In genomic region chr4:102994803-102995202, GRCh38 we compare ENCODE assay signal across 21 cellular contexts. TPM values are rescaled to one million over a fixed set of nuclear protein-coding genes. Genes with fewer than 3 reads are reported as not detected.
DNase-seq lines count a peak whose midpoint lies in the region; ATAC-seq and TF ChIP-seq lines count a peak whose summit lies in the region.
"Had no signal": no experiment of that assay in that cellular context is flagged by ENCODE, and none has a peak within 500 bp of the region (broad histone marks: within the 10 kb centered on the region; RNA-seq: fewer than 3 reads in every experiment).

No MANE protein-coding gene starts in this region.

- H3K4me3 Mint-ChIP-seq in activated CD4-positive, alpha-beta T cell treated with anti-CD3 and anti-CD28 coated beads for 36 hours = no peak overlapping the region
- H3K4me3 Mint-ChIP-seq: B cell; CD4-positive, CD25-positive, alpha-beta regulatory T cell; CD8-positive, alpha-beta T cell had no signal

- H3K27ac Mint-ChIP-seq in activated CD4-positive, alpha-beta T cell treated with anti-CD3 and anti-CD28 coated beads for 36 hours = no peak overlapping the region
- H3K27ac Mint-ChIP-seq: B cell; CD4-positive, CD25-positive, alpha-beta regulatory T cell; CD8-positive, alpha-beta T cell had no signal

- in situ Hi-C loops in mammary epithelial cell (cut with MboI; ENCODE audit: low sequenced_read_pairs in 2 of 2) = no loop called here

- no peak for DNase-seq in activated CD4-positive, alpha-beta T cell treated with anti-CD3 and anti-CD28 coated beads for 36 hours
- no peak for DNase-seq in activated CD4-positive, alpha-beta T cell treated with anti-CD3 and anti-CD28 coated beads, Interleukin-2, amount 50 U/mL, for 48 hours
- DNase-seq in mammary epithelial cell (peak; percentile 44), breast epithelium (ENCODE audit: low spot score in 2 of 2) (no peak), dorsolateral prefrontal cortex (no peak)
- no peak for DNase-seq in activated naive CD4-positive, alpha-beta T cell treated with anti-CD3 and anti-CD28 coated beads, Interleukin-2, amount 50 U/mL, for 16 hours
- DNase-seq: Caco-2; CD4-positive, CD25-positive, alpha-beta regulatory T cell; CD8-positive, alpha-beta T cell; DMS79; EL; GDM1; GM23248; H7; HCEC 1CT had no signal

- no peak overlapping the region for H3K4me3 ChIP-seq in mammary epithelial cell (replicated peaks in 1 of 3; ENCODE audit: insufficient read depth in 1 of 3, low read depth in 2 of 3, low read length in 3 of 3)
- no peak overlapping the region for H3K4me3 ChIP-seq in breast epithelium
- no peak overlapping the region for H3K4me3 ChIP-seq in dorsolateral prefrontal cortex
- H3K4me3 ChIP-seq: BLaER1, GM12878, GM23248 had no signal

- peaks cover 8% of the 10 kb centered on the region for H3K9me3 Mint-ChIP-seq in activated CD4-positive, alpha-beta T cell treated with anti-CD3 and anti-CD28 coated beads for 36 hours (ENCODE audit: low read depth)

- ATAC-seq in activated CD4-positive, alpha-beta T cell treated with anti-CD3 and anti-CD28 coated beads for 36 hours = peak; percentile 57
- peak; percentile 72 for ATAC-seq in esophagus mucosa
- ATAC-seq: CD8-positive, alpha-beta T cell; GM12878 had no signal

- H3K4me1 ChIP-seq in mammary epithelial cell (ENCODE audit: insufficient read depth, low read length) = no peaks in the 10 kb centered on the region
- no peaks in the 10 kb centered on the region for H3K4me1 ChIP-seq in breast epithelium
- H3K4me1 ChIP-seq: BLaER1, Caco-2 had no signal

- H3K36me3 Mint-ChIP-seq in activated CD4-positive, alpha-beta T cell treated with anti-CD3 and anti-CD28 coated beads for 36 hours (ENCODE audit: low read depth) = peaks cover 10% of the 10 kb centered on the region

- TF ChIP-seq POLR2A in breast epithelium (IDR thresholded peaks at IDR 0.05) = no peak

- dilution Hi-C loops in mammary epithelial cell (cut with HindIII; ENCODE audit: low sequenced_read_pairs) = no loop called here

- 50% methylated on average over 1 of the region's 1 CpG for WGBS in mammary epithelial cell (ENCODE audit: low coverage, missing lambda C conversion rate)

- no peak for TF ChIP-seq CTCF in mammary epithelial cell (conservative IDR thresholded peaks at IDR 0.05 in 1 of 2, IDR thresholded peaks at IDR 0.05 in 1 of 2; ENCODE audit: extremely low read depth in 1 of 2, insufficient read depth in 1 of 2, low read depth in 1 of 2, low read length in 2 of 2)
- TF ChIP-seq CTCF in breast epithelium (IDR thresholded peaks at IDR 0.05) = no peak
- TF ChIP-seq CTCF in dorsolateral prefrontal cortex (IDR thresholded peaks at IDR 0.05 in 54 of 56, conservative IDR thresholded peaks at IDR 0.05 in 2 of 56; ENCODE audit: low read depth in 1 of 56, partially characterized antibody in 56 of 56) = no peak

- BruUV-seq in mammary epithelial cell (replicated peaks; lab: Mats Ljungman, UMichigan) = no TSS peak

- H3K4me2 ChIP-seq in mammary epithelial cell (ENCODE audit: insufficient read depth, low read depth, low read length) = no peak overlapping the region
- H3K4me2 ChIP-seq: BLaER1 had no signal

- CTCF ChIA-PET in activated CD4-positive, alpha-beta T cell treated with anti-CD3 and anti-CD28 coated beads for 36 hours (lab: Charles Lee) = no interaction called here
- CTCF ChIA-PET in mammary epithelial cell (lab: Charles Lee; ENCODE audit: low non-redundant PET) = no interaction called here

- no peaks in the 10 kb centered on the region for H3K36me3 ChIP-seq in mammary epithelial cell (ENCODE audit: insufficient read depth, low read length)
- no peaks in the 10 kb centered on the region for H3K36me3 ChIP-seq in breast epithelium

- H3K27ac ChIP-seq in mammary epithelial cell (ENCODE audit: insufficient read depth, low read depth, low read length) (no peak overlapping the region), breast epithelium (no peak overlapping the region), dorsolateral prefrontal cortex (no peak overlapping the region)
- H3K27ac ChIP-seq: 22Rv1, BLaER1, C4-2B, GM23248 had no signal

- no peak overlapping the region for H3K9ac ChIP-seq in mammary epithelial cell (ENCODE audit: insufficient read depth, low read length)
- H3K9ac ChIP-seq: BLaER1, GM23248 had no signal

- no peaks in the 10 kb centered on the region for H3K79me2 ChIP-seq in mammary epithelial cell (ENCODE audit: insufficient read depth, low read length)

- H3K27me3 ChIP-seq in mammary epithelial cell (ENCODE audit: insufficient read depth, low read length) = no peaks in the 10 kb centered on the region
- no peaks in the 10 kb centered on the region for H3K27me3 ChIP-seq in breast epithelium
- no peaks in the 10 kb centered on the region for H3K27me3 ChIP-seq in dorsolateral prefrontal cortex
- H3K27me3 ChIP-seq: BLaER1 had no signal

- H3K9me3 ChIP-seq in mammary epithelial cell (replicated peaks; ENCODE audit: insufficient read depth, low read length) = peaks cover 2% of the 10 kb centered on the region
- peaks cover 0 to 6% of the 10 kb centered on the region in 2 donors for H3K9me3 ChIP-seq in breast epithelium

- H2AFZ ChIP-seq in mammary epithelial cell (ENCODE audit: low read depth, low read length) = no peak overlapping the region
- H2AFZ ChIP-seq: GM23248 had no signal

- POLR2A ChIA-PET in activated CD4-positive, alpha-beta T cell treated with anti-CD3 and anti-CD28 coated beads for 36 hours (lab: Charles Lee) = no interaction called here

- no peaks in the 10 kb centered on the region for H4K20me1 ChIP-seq in mammary epithelial cell (ENCODE audit: insufficient read depth, low read length)
- H4K20me1 ChIP-seq: BLaER1 had no signal

- intact Hi-C loops in activated CD4-positive, alpha-beta T cell treated with anti-CD3 and anti-CD28 coated beads for 36 hours (cut with DNase I, micrococcal nuclease) = no loop called here
- intact Hi-C loops in mammary epithelial cell (cut with micrococcal nuclease) = no loop called here
- intact Hi-C loops in breast epithelium (cut with DNase I; ENCODE audit: low total_unique reads) = no loop called here
- intact Hi-C loops in dorsolateral prefrontal cortex (cut with DNase I) = no loop called here

- H3K27me3 Mint-ChIP-seq in activated CD4-positive, alpha-beta T cell treated with anti-CD3 and anti-CD28 coated beads for 36 hours = no peaks in the 10 kb centered on the region
- H3K27me3 Mint-ChIP-seq: B cell; CD4-positive, CD25-positive, alpha-beta regulatory T cell had no signal

- H3K4me1 Mint-ChIP-seq in activated CD4-positive, alpha-beta T cell treated with anti-CD3 and anti-CD28 coated beads for 36 hours = peaks cover 2% of the 10 kb centered on the region
- H3K4me1 Mint-ChIP-seq: B cell had no signal

RNA-seq across cellular contexts. Expression of gene SLC9B1, which starts 24.7 kb away (rescaled TPM):
- total RNA-seq in activated CD4-positive, alpha-beta T cell treated with anti-CD3 and anti-CD28 coated beads for 36 hours = 1 to 10 TPM; 1.8 to 3.7 TPM
- total RNA-seq in mammary epithelial cell (under 1 TPM in 1 of 2 donors, not detected in 1; 0.17 TPM), breast epithelium (1 to 10 TPM in 2 of 3 donors, under 1 TPM in 1; 0.44 to 1.6 (median 1.3) TPM), esophagus mucosa (0.28 TPM), dorsolateral prefrontal cortex (10 to 100 TPM in 1 of 120 experiments, 1 to 10 TPM in 119; 1.4 to 10.5 (median 4.5) TPM)
- 0.08 TPM for polyA plus RNA-seq in mammary epithelial cell
- polyA minus RNA-seq in mammary epithelial cell = not detected
- total RNA-seq: GM23248, H7 had no signal
